In the genomic region with DNA sequence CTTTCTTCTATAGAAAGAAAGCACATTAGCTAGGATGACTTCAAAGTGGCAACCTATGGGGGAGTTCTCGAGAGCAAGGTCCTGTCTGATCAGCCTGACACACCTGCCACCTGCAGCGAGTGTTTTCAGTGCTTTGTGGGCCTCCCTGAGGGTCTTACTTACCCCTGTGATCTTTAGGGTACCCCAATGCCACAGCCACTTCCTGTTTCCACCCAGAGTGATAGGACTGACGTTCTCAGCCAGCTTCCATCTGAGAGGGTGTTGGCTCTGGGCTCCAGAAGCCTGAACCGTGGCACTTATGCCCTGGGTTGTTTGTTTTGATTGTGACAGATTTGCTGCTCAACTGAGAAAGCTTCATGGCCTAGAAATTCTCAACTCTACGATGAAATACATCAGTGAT, we compare ENCODE assay signal across 13 cellular contexts. TPM values are rescaled to one million over a fixed set of nuclear protein-coding genes. Genes with fewer than 3 reads are reported as not detected.
"Had no signal": no experiment of that assay in that cellular context is flagged by ENCODE, and none has a peak within 500 bp of the region (broad histone marks: within the 10 kb centered on the region; RNA-seq: fewer than 3 reads in every experiment).

No MANE protein-coding gene starts in this region.

- H3K79me2 ChIP-seq: hepatocyte had no signal

- H3K27ac ChIP-seq: hepatocyte, pancreas, stomach, thoracic aorta had no signal

- H3K36me3 Mint-ChIP-seq: brain had no signal

- H3K27me3 ChIP-seq: hepatocyte, pancreas, stomach had no signal

- H3K4me2 ChIP-seq: hepatocyte had no signal

- H3K27me3 Mint-ChIP-seq: brain had no signal

- FAIRE-seq: kidney, pancreas had no signal

- H3K4me3 Mint-ChIP-seq: activated T-cell treated with anti-CD3 and anti-CD28 coated beads, Interleukin-2, amount 50 U/mL, for 72 hours; brain; T-helper 2 cell treated with Interferon-gamma antibody and Interleukin-4, amounts not matched to agents 5 μg/mL and 100 μg/mL, for 36 hours had no signal

- H2AFZ ChIP-seq: hepatocyte had no signal

- H3K9me3 ChIP-seq: pancreas, stomach, thoracic aorta had no signal

- DNase-seq: activated T-cell treated with anti-CD3 and anti-CD28 coated beads, Interleukin-2, amount 50 U/mL, for 72 hours; amygdala; effector memory CD4-positive, alpha-beta T cell; kidney; left ventricle myocardium superior; mesenchymal stem cell; pancreas; stimulated activated CD4-positive, alpha-beta T cell treated with anti-CD3 and anti-CD28 coated beads, Interleukin-12 subunit alpha, Interleukin-12 subunit beta, amount 100 ng/mL, for 4 hours; stomach had no signal

- H3K9me3 Mint-ChIP-seq: activated T-cell treated with anti-CD3 and anti-CD28 coated beads, Interleukin-2, amount 50 U/mL, for 72 hours; brain; T-helper 2 cell treated with Interferon-gamma antibody and Interleukin-4, amounts not matched to agents 5 μg/mL and 100 μg/mL, for 36 hours had no signal

- ATAC-seq: activated T-cell treated with anti-CD3 and anti-CD28 coated beads, Interleukin-2, amount 50 U/mL, for 72 hours; left ventricle myocardium superior; pancreas had no signal

- H3K27ac Mint-ChIP-seq: brain; T-helper 2 cell treated with Interferon-gamma antibody and Interleukin-4, amounts not matched to agents 5 μg/mL and 100 μg/mL, for 36 hours had no signal

- H3K4me3 ChIP-seq: hepatocyte, pancreas, stomach, thoracic aorta had no signal

- H3K4me1 ChIP-seq: pancreas, stomach had no signal

RNA-seq across cellular contexts. Expression of a gene that starts 21.7 kb away (rescaled TPM):
- total RNA-seq: stomach had no signal
